2 cellular contexts compared by ENCODE assay signal in the genomic region with DNA sequence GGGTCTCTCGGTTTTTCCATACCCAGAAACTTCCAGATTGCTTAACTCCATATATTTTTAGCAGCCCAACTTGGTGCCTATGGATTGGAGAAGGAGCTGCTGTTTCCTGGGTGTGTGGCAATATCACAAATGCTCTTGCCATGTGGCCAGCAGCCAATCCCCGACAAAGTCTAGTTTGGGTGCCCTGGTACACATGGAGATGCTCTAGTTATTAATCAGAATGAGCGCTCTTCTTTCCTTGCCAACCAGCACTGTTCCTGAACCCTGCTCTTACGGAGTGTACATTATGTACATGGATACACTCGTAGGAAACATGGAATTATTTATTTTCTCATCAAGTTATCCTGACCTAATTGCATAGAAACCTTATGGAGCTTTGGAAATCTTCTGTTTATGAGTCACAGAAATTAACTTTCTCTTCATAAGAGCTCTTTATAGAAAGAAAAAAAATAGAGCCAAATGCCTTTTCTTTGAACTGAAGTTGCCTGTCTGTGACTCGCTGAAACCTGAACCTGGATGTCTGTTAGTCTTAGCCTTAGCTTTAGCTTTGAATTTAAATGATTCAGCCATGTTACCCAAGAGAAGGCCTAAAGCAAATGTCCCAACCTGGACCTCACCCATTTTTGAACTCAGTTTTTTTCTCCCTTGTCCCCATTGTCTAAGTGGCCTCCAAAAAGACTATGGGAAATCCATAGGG.
TF ChIP-seq lines count a peak whose summit lies in the region.

No MANE protein-coding gene starts in this region.

TF ChIP-seq in IMR-90, 13 proteins besides CTCF, POLR2A, EP300 and RAD21:
- TF ChIP-seq MXI1 (IDR thresholded peaks at IDR 0.05; ENCODE audit: borderline replicate concordance, low read depth, low read length) (no peak), CHD1 (IDR thresholded peaks at IDR 0.05; ENCODE audit: low read depth, low read length) (no peak), MAFK (IDR thresholded peaks at IDR 0.05; ENCODE audit: low read depth, low read length) (no peak), BHLHE40 (IDR thresholded peaks at IDR 0.05; ENCODE audit: low read depth, low read length) (no peak)
- TF ChIP-seq, protein P1, sequence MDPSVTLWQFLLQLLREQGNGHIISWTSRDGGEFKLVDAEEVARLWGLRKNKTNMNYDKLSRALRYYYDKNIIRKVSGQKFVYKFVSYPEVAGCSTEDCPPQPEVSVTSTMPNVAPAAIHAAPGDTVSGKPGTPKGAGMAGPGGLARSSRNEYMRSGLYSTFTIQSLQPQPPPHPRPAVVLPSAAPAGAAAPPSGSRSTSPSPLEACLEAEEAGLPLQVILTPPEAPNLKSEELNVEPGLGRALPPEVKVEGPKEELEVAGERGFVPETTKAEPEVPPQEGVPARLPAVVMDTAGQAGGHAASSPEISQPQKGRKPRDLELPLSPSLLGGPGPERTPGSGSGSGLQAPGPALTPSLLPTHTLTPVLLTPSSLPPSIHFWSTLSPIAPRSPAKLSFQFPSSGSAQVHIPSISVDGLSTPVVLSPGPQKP (IDR thresholded peaks at IDR 0.05; ENCODE audit: borderline replicate concordance, low read depth, low read length), result no peak

TF ChIP-seq in GM12891, 5 proteins besides CTCF, POLR2A, EP300 and RAD21 (continued from another document):
- TF ChIP-seq TAF1 (IDR thresholded peaks at IDR 0.05; ENCODE audit: low read depth, low read length) (no peak), POU2F2 (IDR thresholded peaks at IDR 0.05; ENCODE audit: low read depth, low read length) (no peak), PAX5 (IDR thresholded peaks at IDR 0.05; ENCODE audit: insufficient read depth, low read length, severe bottlenecking) (no peak)
